Comparison of ENCODE assay signal across 22 cellular contexts in the genomic region with DNA sequence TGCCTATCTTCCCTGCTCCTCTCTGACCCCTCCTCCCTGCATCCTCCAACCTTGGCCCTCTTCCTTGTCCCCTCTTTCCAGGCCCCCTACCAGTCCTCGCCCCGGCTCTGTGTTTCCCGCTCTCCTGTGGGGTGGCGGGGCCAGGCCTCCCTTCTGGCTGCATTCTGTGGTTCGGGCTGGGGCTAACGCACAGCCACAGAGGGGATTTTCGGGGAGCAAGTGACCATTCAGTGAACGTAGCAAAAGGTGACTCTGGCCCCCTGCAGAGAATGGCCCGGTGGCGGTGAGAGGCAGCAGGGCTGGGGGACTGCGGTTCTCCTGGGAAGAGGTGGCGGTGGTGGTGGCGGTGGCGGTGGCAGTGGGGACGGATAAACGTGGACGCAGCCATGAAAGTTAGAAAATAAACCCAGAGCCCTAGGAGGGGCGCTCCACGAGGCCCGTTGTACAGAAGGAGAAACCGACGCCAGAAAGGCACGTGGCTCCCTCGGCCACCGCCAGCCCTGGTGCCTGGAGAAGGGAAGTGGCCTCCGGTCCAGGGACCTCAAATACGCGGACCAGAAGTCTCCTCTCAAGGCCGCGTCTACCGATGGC.
"Had no signal": no experiment of that assay in that cellular context is flagged by ENCODE, and none has a peak within 500 bp of the region (broad histone marks: within the 10 kb centered on the region; RNA-seq: fewer than 3 reads in every experiment).

No MANE protein-coding gene starts in this region.

- H3K27me3 ChIP-seq: body of pancreas, hepatocyte, testis, vagina had no signal

- H3K9me3 ChIP-seq: body of pancreas, esophagus muscularis mucosa, left lung, sigmoid colon, testis, vagina had no signal

- H3K4me3 ChIP-seq: body of pancreas, esophagus muscularis mucosa, hepatocyte, left lung, sigmoid colon, smooth muscle cell, testis, vagina had no signal

- DNase-seq: activated CD4-positive, alpha-beta T cell treated with anti-CD3 and anti-CD28 coated beads, Interleukin-2, amount 50 U/mL, for 1 hour; activated CD4-positive, CD25-positive, alpha-beta regulatory T cell treated with anti-CD3 and anti-CD28 coated beads, Interleukin-2, amount 50 U/mL, for 72 hours; activated CD8-positive, alpha-beta T cell treated with anti-CD3 and anti-CD28 coated beads, Interleukin-2, amount 10 ng/mL, durations not matched to agents 7 days and 5 days; activated naive CD4-positive, alpha-beta T cell treated with anti-CD3 and anti-CD28 coated beads for 36 hours; body of pancreas; caudate nucleus; effector memory CD4-positive, alpha-beta T cell; glutamatergic neuron; immature natural killer cell; kidney glomerular epithelial cell; nephron progenitor cell; stimulated activated CD4-positive, alpha-beta T cell treated with anti-CD3 and anti-CD28 coated beads, Interleukin-2, amount 100 ng/mL, for 48 hours; stimulated activated CD8-positive, alpha-beta memory T cell treated with anti-CD3 and anti-CD28 coated beads, Interleukin-4, amount 100 ng/mL, for 48 hours; stimulated activated naive B cell treated with anti-CD40 and anti-IgM and Interleukin-4, amounts not matched to agents 10 μg/mL and 1 μg/mL and 100 μg/mL, for 72 hours; testis had no signal

- H3K4me1 ChIP-seq: sigmoid colon, testis, vagina had no signal

- FAIRE-seq: frontal cortex had no signal

- ATAC-seq: body of pancreas, left lung had no signal

- H3K4me2 ChIP-seq: hepatocyte, smooth muscle cell had no signal

- H3K27ac ChIP-seq: body of pancreas, esophagus muscularis mucosa, hepatocyte, left lung, sigmoid colon, testis, vagina had no signal

- H3K36me3 ChIP-seq: esophagus muscularis mucosa, left lung, sigmoid colon, vagina had no signal

- H3K79me2 ChIP-seq: hepatocyte had no signal

- H2AFZ ChIP-seq: hepatocyte had no signal
